Comparison of ENCODE assay signal across 28 cellular contexts in the genomic region with DNA sequence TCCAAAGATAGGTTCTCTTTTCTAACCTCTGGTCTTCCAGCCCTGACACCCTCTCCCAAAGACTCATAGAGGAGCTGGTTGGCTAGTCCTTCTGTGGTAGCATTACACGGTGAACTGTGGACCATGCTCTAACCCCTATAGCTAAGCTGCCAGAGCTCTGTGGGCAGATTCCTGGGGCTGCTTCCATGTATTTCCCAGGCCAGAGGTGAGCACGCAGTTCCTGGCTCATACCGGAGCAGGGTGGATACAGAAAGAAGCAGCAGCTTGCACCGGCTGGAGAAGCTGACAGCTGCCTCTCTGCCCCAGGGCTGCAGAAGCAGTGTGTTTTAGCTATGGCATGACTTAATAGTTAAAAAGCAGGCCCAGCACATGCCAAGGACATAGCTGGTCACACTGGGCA.
"Had no signal": no experiment of that assay in that cellular context is flagged by ENCODE, and none has a peak within 500 bp of the region (broad histone marks: within the 10 kb centered on the region; RNA-seq: fewer than 3 reads in every experiment).

No MANE protein-coding gene starts in this region.

- H3K9me3 ChIP-seq: heart left ventricle, lower lobe of right lung, mucosa of descending colon, ovary, sigmoid colon, stomach, testis, thyroid gland, transverse colon, upper lobe of left lung, vagina had no signal

- H3K27me3 ChIP-seq: ovary, sigmoid colon, testis, thyroid gland, transverse colon, upper lobe of left lung, vagina had no signal

- H2AFZ ChIP-seq: neural progenitor cell had no signal

- FAIRE-seq: islet of Langerhans, kidney had no signal

- H3K9ac ChIP-seq: neural progenitor cell had no signal

- H3K4me1 ChIP-seq: lower lobe of right lung, testis, vagina had no signal

- H3K4me2 ChIP-seq: neural progenitor cell had no signal

- H3K27ac ChIP-seq: heart left ventricle, lower lobe of right lung, neural progenitor cell, ovary, sigmoid colon, stomach, testis, thyroid gland, transverse colon, upper lobe of left lung, vagina had no signal

- ATAC-seq: naive thymus-derived CD4-positive, alpha-beta T cell; natural killer cell treated with Interleukin-12 subunit alpha and Interleukin-12 subunit beta and Interleukin-15 and Interleukin-18, amount 100 ng/mL, for 72 hours; right cardiac atrium; stimulated activated naive B cell treated with anti-CD40 and anti-IgM and Interleukin-4, amounts not matched to agents 10 μg/mL and 1 μg/mL and 100 μg/mL, for 72 hours; stimulated activated naive CD8-positive, alpha-beta T cell treated with anti-CD3 and anti-CD28 coated beads, Interleukin-15, Interleukin-2, amounts not matched to agents 100 U/mL and 50 U/mL, for 24 hours had no signal

- H3K36me3 ChIP-seq: heart left ventricle, lower lobe of right lung, neural progenitor cell, ovary, sigmoid colon, stomach, thyroid gland, transverse colon, upper lobe of left lung, vagina had no signal

- H3K4me3 ChIP-seq: heart left ventricle, lower lobe of right lung, mucosa of descending colon, neural progenitor cell, ovary, sigmoid colon, stomach, testis, thyroid gland, transverse colon, upper lobe of left lung, vagina had no signal

- DNase-seq: heart left ventricle; hypothalamus; immature natural killer cell; kidney; lower lobe of right lung; mammary epithelial cell; midbrain; mucosa of descending colon; naive thymus-derived CD4-positive, alpha-beta T cell; retina; right cardiac atrium; sigmoid colon; stimulated activated CD4-positive, alpha-beta T cell treated with anti-CD3 and anti-CD28 coated beads, Interleukin-12 subunit alpha, Interleukin-12 subunit beta, amount 100 ng/mL, for 4 hours; stimulated activated CD4-positive, alpha-beta T cell treated with anti-CD3 and anti-CD28 coated beads, Interleukin-15, amount 100 ng/mL, for 24 hours; stimulated activated CD4-positive, alpha-beta T cell treated with anti-CD3 and anti-CD28 coated beads, Interleukin-2, amount 100 ng/mL, for 24 hours; stimulated activated CD4-positive, alpha-beta T cell treated with anti-CD3 and anti-CD28 coated beads, Interleukin-4, amount 100 ng/mL, for 1 hour; stimulated activated naive B cell treated with anti-CD40 and anti-IgM and Interleukin-4, amounts not matched to agents 10 μg/mL and 1 μg/mL and 100 μg/mL, for 72 hours; stimulated activated naive CD8-positive, alpha-beta T cell treated with anti-CD3 and anti-CD28 coated beads, Interleukin-15, Interleukin-2, amounts not matched to agents 100 U/mL and 50 U/mL, for 24 hours; stomach; testis; thyroid gland; transverse colon; upper lobe of left lung had no signal
